9 cellular contexts compared by ENCODE assay signal in genomic region chr3:112074616-112075497, GRCh38. TPM values are rescaled to one million over a fixed set of nuclear protein-coding genes. Genes with fewer than 3 reads are reported as not detected.
DNase-seq lines count a peak whose midpoint lies in the region; ATAC-seq, FAIRE-seq and TF ChIP-seq lines count a peak whose summit lies in the region.
"Had no signal": no experiment of that assay in that cellular context is flagged by ENCODE, and none has a peak within 500 bp of the region (broad histone marks: within the 10 kb centered on the region; RNA-seq: fewer than 3 reads in every experiment).

No MANE protein-coding gene starts in this region.

- peaks cover 17% of the 10 kb centered on the region for H3K4me1 Mint-ChIP-seq in astrocyte (ENCODE audit: low read depth, unreplicated experiment)

- H3K27ac ChIP-seq in astrocyte (ENCODE audit: low read depth, low read length), result peak overlapping the region; percentile 84
- H3K27ac ChIP-seq in mesodermal cell (ENCODE audit: low read depth, low read length, severe bottlenecking), result peak overlapping the region; percentile 68

- 49% methylated on average over 4 of the region's 6 CpGs for WGBS in mesodermal cell (ENCODE audit: insufficient coverage in 2 of 2), 2 experiments

- no peak for TF ChIP-seq CTCF in astrocyte (IDR thresholded peaks at IDR 0.05; ENCODE audit: insufficient read depth, low read depth, low read length)

- peak overlapping the region; percentile 47 for H2AFZ ChIP-seq in astrocyte (ENCODE audit: low read depth, low read length)

- peak overlapping the region; percentile 72 for H3K4me2 ChIP-seq in astrocyte (ENCODE audit: low read length)

- peaks cover 5% of the 10 kb centered on the region for H3K9me3 Mint-ChIP-seq in astrocyte (ENCODE audit: unreplicated experiment)

- peak overlapping the region; percentile 31 for H3K4me3 Mint-ChIP-seq in astrocyte (ENCODE audit: unreplicated experiment)

- H3K79me2 ChIP-seq in astrocyte (ENCODE audit: insufficient read depth, low read length), result no peaks in the 10 kb centered on the region

- no peak overlapping the region for H3K4me3 ChIP-seq in astrocyte (ENCODE audit: insufficient read depth, low read depth, low read length)
- H3K4me3 ChIP-seq in mesodermal cell (ENCODE audit: extremely low read depth, insufficient read depth, low read length, poor library complexity, severe bottlenecking), result no peak overlapping the region

- peak overlapping the region; percentile 97 for H3K27ac Mint-ChIP-seq in astrocyte (ENCODE audit: unreplicated experiment)

- H3K27me3 ChIP-seq in astrocyte (ENCODE audit: insufficient read depth, low read length), result no peaks in the 10 kb centered on the region

- ATAC-seq in HG03066 (IDR thresholded peaks at IDR 0.05; ENCODE audit: low read depth, unreplicated experiment), result peak; percentile 96

- no peaks in the 10 kb centered on the region for H3K27me3 Mint-ChIP-seq in astrocyte (ENCODE audit: low read depth, unreplicated experiment)

- FAIRE-seq in astrocyte (lab: Jason Lieb, UNC), result peak; percentile 94

- peak; percentile 14 for DNase-seq in stimulated activated CD4-positive, alpha-beta T cell treated with anti-CD3 and anti-CD28 coated beads, Interleukin-15, amount 100 ng/mL, for 24 hours
- DNase-seq in stimulated activated CD4-positive, alpha-beta T cell treated with anti-CD3 and anti-CD28 coated beads, Interleukin-12 subunit alpha, Interleukin-12 subunit beta, amount 100 ng/mL, for 4 hours, result no peak
- DNase-seq in NCI-H748 (lab: John Stamatoyannopoulos, UW; ENCODE audit: unreplicated experiment), result peak; percentile 83
- DNase-seq in astrocyte (ENCODE audit: low read depth), result peak; percentile 98
- DNase-seq in NCI-H1930 (lab: John Stamatoyannopoulos, UW), result no peak
- no peak for DNase-seq in G401 (ENCODE audit: low spot score)

- in situ Hi-C loops in G401 (cut with HindIII; ENCODE audit: low sequenced_read_pairs), result no loop called here

- no peaks in the 10 kb centered on the region for H4K20me1 ChIP-seq in astrocyte (ENCODE audit: insufficient read depth, low read length)

- peak overlapping the region; percentile 71 for H3K9ac ChIP-seq in astrocyte (ENCODE audit: low read length)

- H3K9me3 ChIP-seq in astrocyte (ENCODE audit: insufficient read depth, low read depth, low read length) (no peaks in the 10 kb centered on the region), mesodermal cell (ENCODE audit: control insufficient read depth, low read length) (no peaks in the 10 kb centered on the region)

- no peaks in the 10 kb centered on the region for H3K36me3 Mint-ChIP-seq in astrocyte (ENCODE audit: low read depth, unreplicated experiment)

- H3K4me1 ChIP-seq in astrocyte (ENCODE audit: insufficient read depth, low read length) (peaks cover 21% of the 10 kb centered on the region), mesodermal cell (ENCODE audit: control insufficient read depth, insufficient read depth, low read length, poor library complexity, severe bottlenecking) (peaks cover 9% of the 10 kb centered on the region)

- H3K36me3 ChIP-seq in astrocyte (ENCODE audit: insufficient read depth, low read length) (no peaks in the 10 kb centered on the region), mesodermal cell (ENCODE audit: control insufficient read depth, insufficient read depth, low read length) (no peaks in the 10 kb centered on the region)

RNA-seq across cellular contexts. Expression of gene C3orf52, which starts 11.3 kb away (rescaled TPM):
- total RNA-seq in astrocyte, result 21.3 and 21.9 TPM in 2 replicates
- 6.0 TPM for polyA plus RNA-seq in mesodermal cell (2013, experiment 1 of 2)
- 6.0 TPM for polyA plus RNA-seq in mesodermal cell (2013, experiment 2 of 2)
- not detected in 2 replicates for total RNA-seq in G401 (2014; rRNA removed; shearing (Covaris generic))

RNA-seq across cellular contexts. Expression of gene TMPRSS7, which starts 40.3 kb away (rescaled TPM):
- total RNA-seq in astrocyte, result not detected in 2 replicates
- polyA plus RNA-seq in mesodermal cell (2013, experiment 1 of 2), result not detected
- polyA plus RNA-seq in mesodermal cell (2013, experiment 2 of 2), result not detected
- total RNA-seq in G401 (2014; rRNA removed; shearing (Covaris generic)), result not detected in 2 replicates
- total RNA-seq: dermis microvascular lymphatic vessel endothelial cell had no signal

RNA-seq across cellular contexts. Expression of gene GCSAM, which starts 58.2 kb away (rescaled TPM):
- total RNA-seq in astrocyte, result not detected in 2 replicates
- polyA plus RNA-seq in mesodermal cell (2013, experiment 1 of 2), result not detected
- not detected for polyA plus RNA-seq in mesodermal cell (2013, experiment 2 of 2)
- total RNA-seq in G401 (2014; rRNA removed; shearing (Covaris generic)), result not detected in 2 replicates
- total RNA-seq: dermis microvascular lymphatic vessel endothelial cell had no signal

Comparison
In these comparisons a context has a peak if more than half of its experiments do, and no peak if none do; other contexts are left out.
1. DNase-seq: peak in stimulated activated CD4-positive, alpha-beta T cell treated with anti-CD3 and anti-CD28 coated beads, Interleukin-15, amount 100 ng/mL, for 24 hours (single experiment), NCI-H748 (single experiment) and astrocyte (single experiment); none in stimulated activated CD4-positive, alpha-beta T cell treated with anti-CD3 and anti-CD28 coated beads, Interleukin-12 subunit alpha, Interleukin-12 subunit beta, amount 100 ng/mL, for 4 hours (single experiment), NCI-H1930 (0 of 2) and G401 (single experiment).
2. RNA of gene C3orf52, which starts 11.3 kb away (total RNA-seq): 21.3 to 21.9 TPM in astrocyte; not detected in G401; every median in the first group is over 10 times any median in the second.